Comparison of ENCODE assay signal across 15 cellular contexts in the genomic region with DNA sequence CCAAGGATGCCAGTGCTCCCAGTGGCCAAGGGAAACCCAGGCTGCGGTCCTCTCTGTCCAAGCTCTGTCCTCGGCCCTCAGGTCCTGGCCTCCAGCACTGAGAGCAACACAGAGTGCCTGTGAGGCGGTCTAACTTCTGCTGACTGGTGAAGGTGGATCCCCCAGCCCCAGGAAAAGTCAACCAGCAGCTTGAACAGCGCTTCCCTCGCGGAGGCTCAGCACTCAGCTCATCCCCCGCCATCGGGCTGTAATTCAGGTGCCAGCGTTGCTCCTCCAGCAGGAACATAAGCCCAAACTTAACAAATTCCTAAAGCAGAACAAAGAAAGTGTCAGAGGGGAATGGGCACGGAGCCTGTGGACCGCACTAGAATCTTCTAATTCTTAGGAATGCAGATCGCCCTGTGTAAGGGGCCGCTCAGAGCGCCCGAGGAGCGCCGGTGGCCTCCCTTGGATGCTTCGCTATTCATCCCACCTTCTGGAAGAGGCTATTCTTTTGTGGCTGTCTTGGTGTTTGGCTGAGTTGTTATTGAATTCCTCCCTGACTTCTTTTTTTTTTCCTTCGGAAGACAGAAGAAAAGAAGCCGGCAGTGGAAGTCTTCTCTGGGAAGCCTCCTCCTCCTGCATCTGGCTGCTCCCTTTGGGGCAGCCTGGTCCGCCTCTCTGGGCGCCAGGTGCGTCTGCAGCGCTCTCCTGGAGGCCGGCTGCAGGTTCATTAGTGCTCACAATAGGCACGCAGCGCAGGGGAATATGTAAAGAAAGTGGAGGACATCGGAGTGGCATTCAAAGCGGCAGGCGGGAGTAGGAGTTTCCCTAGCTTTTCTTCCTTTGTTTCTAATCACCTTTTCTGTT.
A peak's percentile ranks its signal among the peaks of the same experiment; 100 is the strongest.
DNase-seq lines count a peak whose midpoint lies in the region; ATAC-seq and TF ChIP-seq lines count a peak whose summit lies in the region.
"Had no signal": no experiment of that assay in that cellular context is flagged by ENCODE, and none has a peak within 500 bp of the region (broad histone marks: within the 10 kb centered on the region; RNA-seq: fewer than 3 reads in every experiment).

No MANE protein-coding gene starts in this region.

- H3K9ac ChIP-seq in HUES64 (ENCODE audit: low read depth, low read length) (peak overlapping the region; percentile 67), neuronal stem cell (ENCODE audit: low read depth, low read length, poor library complexity) (no peak overlapping the region)

- peaks cover 16% of the 10 kb centered on the region; the same call in 1 of the 2 replicates for H3K27me3 ChIP-seq in HUES64 (ENCODE audit: insufficient read depth, low read length)
- H3K27me3 ChIP-seq in PC-9 (ENCODE audit: insufficient read depth, low read depth), result peaks cover 38% of the 10 kb centered on the region
- H3K27me3 ChIP-seq in hepatocyte, result peaks cover 14% of the 10 kb centered on the region
- peaks cover 0 to 8% (median 0%) of the 10 kb centered on the region in 3 experiments for H3K27me3 ChIP-seq in neuronal stem cell (ENCODE audit: control insufficient read depth in 3 of 3, insufficient read depth in 3 of 3, low read depth in 1 of 3, low read length in 3 of 3)
- H3K27me3 ChIP-seq: colonic mucosa, SJSA1 had no signal

- H2AFZ ChIP-seq in PC-9 (0 out of 2 replicates have a peak overlapping the region, but pooled peaks have one; percentile 12), hepatocyte (peak overlapping the region; percentile 55), neuronal stem cell (ENCODE audit: low read length) (peak overlapping the region; percentile 86)

- no peak overlapping the region for H3K23ac ChIP-seq in neuronal stem cell (ENCODE audit: low read depth, low read length, poor library complexity)

- POLR2A ChIA-PET in PC-9 (lab: Charles Lee; ENCODE audit: unreplicated experiment), result no interaction called here
- POLR2A ChIA-PET in activated CD4-positive, alpha-beta memory T cell treated with anti-CD3 and anti-CD28 coated beads for 36 hours (lab: Charles Lee), result no interaction called here

- CTCF ChIA-PET in PC-9 (lab: Charles Lee), result no interaction called here
- CTCF ChIA-PET in activated CD4-positive, alpha-beta memory T cell treated with anti-CD3 and anti-CD28 coated beads for 36 hours (lab: Charles Lee), result no interaction called here

- no peak overlapping the region for H3K4me3 Mint-ChIP-seq in activated CD4-positive, alpha-beta memory T cell treated with anti-CD3 and anti-CD28 coated beads for 36 hours
- H3K4me3 Mint-ChIP-seq: activated naive CD8-positive, alpha-beta T cell had no signal

- H4K20me1 ChIP-seq in PC-9 (ENCODE audit: insufficient read depth) (no peaks in the 10 kb centered on the region), hepatocyte (ENCODE audit: insufficient read depth, poor library complexity, severe bottlenecking) (no peaks in the 10 kb centered on the region)

- intact Hi-C loops in PC-9 (cut with micrococcal nuclease; ENCODE audit: unreplicated experiment), result no loop called here
- intact Hi-C loops in activated CD4-positive, alpha-beta memory T cell treated with anti-CD3 and anti-CD28 coated beads for 36 hours (cut with micrococcal nuclease), result no loop called here

- ATAC-seq in HG02981 (IDR thresholded peaks at IDR 0.05; ENCODE audit: unreplicated experiment), result no peak

- peak overlapping the region; percentile 33 for H2BK12ac ChIP-seq in neuronal stem cell (ENCODE audit: low read length)

- peak overlapping the region; percentile 91 for H3K27ac ChIP-seq in HUES64 (ENCODE audit: low read depth, low read length)
- H3K27ac ChIP-seq in PC-9, result no peak overlapping the region
- no peak overlapping the region for H3K27ac ChIP-seq in hepatocyte
- peak overlapping the region; percentile 69 for H3K27ac ChIP-seq in neuronal stem cell (replicated peaks; ENCODE audit: low read length)
- H3K27ac ChIP-seq: colonic mucosa, SJSA1, WERI-Rb-1 had no signal

- no peaks in the 10 kb centered on the region for H3K4me1 Mint-ChIP-seq in activated CD4-positive, alpha-beta memory T cell treated with anti-CD3 and anti-CD28 coated beads for 36 hours (ENCODE audit: low read depth)

- peaks cover 43% of the 10 kb centered on the region for H3K4me1 ChIP-seq in HUES64 (ENCODE audit: insufficient read depth, low read length)
- no peaks in the 10 kb centered on the region for H3K4me1 ChIP-seq in PC-9 (replicated peaks; ENCODE audit: insufficient read depth)
- peaks cover 7% of the 10 kb centered on the region for H3K4me1 ChIP-seq in hepatocyte (ENCODE audit: insufficient read depth)
- peaks cover 6% of the 10 kb centered on the region in 2 donors for H3K4me1 ChIP-seq in neuronal stem cell (ENCODE audit: control insufficient read depth in 2 of 2, insufficient read depth in 1 of 2, low read depth in 1 of 2, low read length in 2 of 2)
- H3K4me1 ChIP-seq: colonic mucosa, SJSA1 had no signal

- BruUV-seq in PC-9 (replicated peaks; lab: Mats Ljungman, UMichigan), result no TSS peak

- TF ChIP-seq CTCF in PC-9 (conservative IDR thresholded peaks at IDR 0.05) (no peak), hepatocyte (IDR thresholded peaks at IDR 0.05; ENCODE audit: poor library complexity) (no peak)

- no peaks in the 10 kb centered on the region for H3K79me1 ChIP-seq in neuronal stem cell (ENCODE audit: low read depth, low read length)

- H3K4me2 ChIP-seq in PC-9, result peak overlapping the region; percentile 58
- peak overlapping the region; percentile 84 for H3K4me2 ChIP-seq in hepatocyte
- H3K4me2 ChIP-seq in neuronal stem cell (ENCODE audit: insufficient read depth, low read length, poor library complexity, severe bottlenecking), result peak overlapping the region; percentile 47

- no peaks in the 10 kb centered on the region for H3K9me3 ChIP-seq in HUES64 (ENCODE audit: insufficient read depth, low read depth, low read length)
- H3K9me3 ChIP-seq in PC-9 (ENCODE audit: insufficient read depth, low read depth), result no peaks in the 10 kb centered on the region
- no peaks in the 10 kb centered on the region for H3K9me3 ChIP-seq in hepatocyte (ENCODE audit: low read depth)
- H3K9me3 ChIP-seq in neuronal stem cell (replicated peaks in 1 of 2; ENCODE audit: control insufficient read depth in 2 of 2, insufficient read depth in 1 of 2, low read depth in 1 of 2, low read length in 2 of 2), result no peaks in the 10 kb centered on the region
- H3K9me3 ChIP-seq: colonic mucosa, SJSA1 had no signal

- H3K27ac Mint-ChIP-seq in activated CD4-positive, alpha-beta memory T cell treated with anti-CD3 and anti-CD28 coated beads for 36 hours, result no peak overlapping the region
- H3K27ac Mint-ChIP-seq: activated naive CD8-positive, alpha-beta T cell had no signal

- H3K4me3 ChIP-seq in HUES64 (ENCODE audit: low read length) (peak overlapping the region; percentile 57), PC-9 (no peak overlapping the region; the same call in 1 of the 2 replicates), hepatocyte (no peak overlapping the region), neuronal stem cell (ENCODE audit: low read length in 2 of 2) (peak overlapping the region; percentile 13 to 21)
- H3K4me3 ChIP-seq: colonic mucosa, SJSA1 had no signal

- H3K36me3 ChIP-seq in HUES64 (ENCODE audit: insufficient read depth, low read length) (no peaks in the 10 kb centered on the region), PC-9 (ENCODE audit: low read depth) (no peaks in the 10 kb centered on the region), hepatocyte (replicated peaks; ENCODE audit: insufficient read depth, low read depth) (no peaks in the 10 kb centered on the region), neuronal stem cell (replicated peaks in 1 of 2; ENCODE audit: control insufficient read depth in 2 of 2, insufficient read depth in 2 of 2, low read length in 2 of 2) (no peaks in the 10 kb centered on the region)
- H3K36me3 ChIP-seq: colonic mucosa, SJSA1, WERI-Rb-1 had no signal

- no peaks in the 10 kb centered on the region for H3K27me3 Mint-ChIP-seq in activated CD4-positive, alpha-beta memory T cell treated with anti-CD3 and anti-CD28 coated beads for 36 hours
- H3K27me3 Mint-ChIP-seq: activated naive CD8-positive, alpha-beta T cell had no signal

- no peak overlapping the region for H2BK5ac ChIP-seq in neuronal stem cell (ENCODE audit: low read length)

- H3K14ac ChIP-seq in neuronal stem cell (ENCODE audit: low read length), result no peak overlapping the region

- WGBS in HUES64, result 9% methylated on average over 30 of the region's 30 CpGs
- WGBS in hepatocyte (ENCODE audit: low lambda C conversion rate, missing lambda C conversion rate), result 12% methylated on average over 30 of the region's 30 CpGs
- no CpG with 5 or more reads among the region's 30 CpGs for WGBS in neuronal stem cell (ENCODE audit: extremely low coverage in 2 of 2, insufficient read length in 2 of 2, insufficient replicate concordance in 1 of 2), 2 donors

- H3K79me2 ChIP-seq in PC-9 (ENCODE audit: low read depth), result no peaks in the 10 kb centered on the region
- H3K79me2 ChIP-seq in hepatocyte, result no peaks in the 10 kb centered on the region

- no peak overlapping the region for H3K4ac ChIP-seq in neuronal stem cell (ENCODE audit: low read length)

- no peaks in the 10 kb centered on the region for H3F3A ChIP-seq in PC-9 (ENCODE audit: insufficient read depth, low read depth)

- DNase-seq in PC-9 (no peak), hepatocyte (ENCODE audit: low spot score) (peak; percentile 38), neuronal stem cell (ENCODE audit: low spot score) (peak; percentile 56), NCI-H524 treated with DMSO at 0.1 percent for 48 hours (lab: John Stamatoyannopoulos, UW) (no peak)
- DNase-seq in activated CD4-positive, alpha-beta T cell treated with anti-CD3 and anti-CD28 coated beads for 4 hours, result no peak
- DNase-seq in activated CD4-positive, alpha-beta memory T cell treated with anti-CD3 and anti-CD28 coated beads for 36 hours, result no peak
- DNase-seq: activated CD8-positive, alpha-beta memory T cell treated with anti-CD3 and anti-CD28 coated beads, Interleukin-2, amount 50 U/mL, for 4 hours; colonic mucosa; kidney; MV-4-11; WERI-Rb-1 had no signal

- no peaks in the 10 kb centered on the region for H3K36me3 Mint-ChIP-seq in activated CD4-positive, alpha-beta memory T cell treated with anti-CD3 and anti-CD28 coated beads for 36 hours
- H3K36me3 Mint-ChIP-seq: activated naive CD8-positive, alpha-beta T cell had no signal

- H4K91ac ChIP-seq in neuronal stem cell (ENCODE audit: low read depth, low read length, poor library complexity), result no peak overlapping the region

- H2BK120ac ChIP-seq in neuronal stem cell (ENCODE audit: low read depth, low read length), result no peak overlapping the region

- H4K8ac ChIP-seq in neuronal stem cell (ENCODE audit: low read depth, low read length), result no peak overlapping the region

- no peaks in the 10 kb centered on the region for H3K9me3 Mint-ChIP-seq in activated CD4-positive, alpha-beta memory T cell treated with anti-CD3 and anti-CD28 coated beads for 36 hours

- peak overlapping the region; percentile 95 for H3K18ac ChIP-seq in neuronal stem cell (ENCODE audit: low read length)

- H3K9me2 ChIP-seq in PC-9 (ENCODE audit: insufficient read depth), result no peaks in the 10 kb centered on the region
- H3K9me2 ChIP-seq in hepatocyte (replicated peaks; ENCODE audit: insufficient read depth), result no peaks in the 10 kb centered on the region

- no peak overlapping the region for H2AK5ac ChIP-seq in neuronal stem cell (ENCODE audit: low read depth, low read length)

- H2BK15ac ChIP-seq in neuronal stem cell (ENCODE audit: low read length), result no peak overlapping the region

Comparison
In these comparisons a context has a peak if more than half of its experiments do, and no peak if none do; other contexts are left out.
1. H3K27ac ChIP-seq: peak in HUES64 (single experiment) and neuronal stem cell (single experiment); none in PC-9 (single experiment) and hepatocyte (single experiment).
2. H3K4me3 ChIP-seq: peak in HUES64 (single experiment) and neuronal stem cell (2 of 2); none in PC-9 (single experiment) and hepatocyte (single experiment).
3. DNase-seq: peak in hepatocyte (single experiment) and neuronal stem cell (single experiment); none in PC-9 (0 of 2), activated CD4-positive, alpha-beta T cell treated with anti-CD3 and anti-CD28 coated beads for 4 hours (0 of 2), NCI-H524 treated with DMSO at 0.1 percent for 48 hours (single experiment) and activated CD4-positive, alpha-beta memory T cell treated with anti-CD3 and anti-CD28 coated beads for 36 hours (single experiment).
4. H2AFZ ChIP-seq: peak in every context shown above with its lines; median percentile 86 in neuronal stem cell; 55 in hepatocyte; 12 in PC-9.
5. Peak in every context shown above with its lines, with median percentiles within 50 percentile points of each other: H3K4me2 ChIP-seq.